8 cellular contexts compared by ENCODE assay signal in genomic region chr1:197902454-197903195, GRCh38.
DNase-seq lines count a peak whose midpoint lies in the region; ATAC-seq lines count a peak whose summit lies in the region.

C1orf53 (plus strand) TSS chr1:197902630; CDS start chr1:197902650, 20 bp downstream.

- peak; percentile 91 for ATAC-seq in GM18873 (IDR thresholded peaks at IDR 0.05; ENCODE audit: low FRiP score, unreplicated experiment)
- peak; percentile 98 for ATAC-seq in HG03108 (IDR thresholded peaks at IDR 0.05; ENCODE audit: unreplicated experiment)

- peak; percentile 99 for DNase-seq in AG08395 (ENCODE audit: low spot score)
- DNase-seq in NCI-H2196 (lab: John Stamatoyannopoulos, UW; ENCODE audit: unreplicated experiment) = peak; percentile 88
- peak; percentile 49 to 54 (median 52) for DNase-seq in activated CD4-positive, CD25-positive, alpha-beta regulatory T cell (lab: John Stamatoyannopoulos, UW)
- DNase-seq in cerebellar cortex (ENCODE audit: low spot score) = peak; percentile 88
- DNase-seq in kidney glomerular epithelial cell (lab: John Stamatoyannopoulos, UW) = peak; percentile 68
- DNase-seq in stimulated activated CD4-positive, alpha-beta T cell treated with anti-CD3 and anti-CD28 coated beads, Interleukin-1b, Interleukin-23, amount 100 ng/mL, for 1 hour (ENCODE audit: low read depth in 2 of 2) = peak; percentile 19 to 57

Comparison
In these comparisons a context has a peak if more than half of its experiments do, and no peak if none do; other contexts are left out.
1. Peak in every context shown above with its lines: DNase-seq and ATAC-seq.
2. DNase-seq: peak in every context shown above with its lines; median percentile 99 in AG08395; 88 in NCI-H2196; 88 in cerebellar cortex; 68 in kidney glomerular epithelial cell; 52 in activated CD4-positive, CD25-positive, alpha-beta regulatory T cell; 38 in stimulated activated CD4-positive, alpha-beta T cell treated with anti-CD3 and anti-CD28 coated beads, Interleukin-1b, Interleukin-23, amount 100 ng/mL, for 1 hour.